ENCODE assay signal across 7 cellular contexts in genomic region chr10:75403144-75404022, GRCh38.
DNase-seq lines count a peak whose midpoint lies in the region; ATAC-seq lines count a peak whose summit lies in the region.

No MANE protein-coding gene starts in this region.

- H3K4me3 ChIP-seq in iPS-11a (ENCODE audit: low read depth, low read length) (peak overlapping the region; percentile 35), skeletal muscle cell (ENCODE audit: low read depth, low read length) (peak overlapping the region; percentile 98)

- H3K9me3 Mint-ChIP-seq in activated naive CD8-positive, alpha-beta T cell treated with anti-CD3 and anti-CD28 coated beads, Interleukin-2, amount 50 U/mL, for 24 hours: no peaks in the 10 kb centered on the region

- no peak overlapping the region for H3K27ac Mint-ChIP-seq in activated naive CD8-positive, alpha-beta T cell treated with anti-CD3 and anti-CD28 coated beads, Interleukin-2, amount 50 U/mL, for 24 hours

- ATAC-seq in activated naive CD8-positive, alpha-beta T cell treated with anti-CD3 and anti-CD28 coated beads, Interleukin-2, amount 50 U/mL, for 24 hours: no peak
- no peak for ATAC-seq in HG03354 (IDR thresholded peaks at IDR 0.05; ENCODE audit: poor library complexity, severe bottlenecking, unreplicated experiment)

- peak; percentile 38 for DNase-seq in EH (ENCODE audit: low read depth)
- peak; percentile 25 for DNase-seq in LoVo (ENCODE audit: low spot score)
- DNase-seq in activated naive CD8-positive, alpha-beta T cell treated with anti-CD3 and anti-CD28 coated beads, Interleukin-2, amount 50 U/mL, for 24 hours: no peak
- DNase-seq in skeletal muscle cell (ENCODE audit: low read depth): no peak
- no peak for DNase-seq in islet precursor cell

- no peaks in the 10 kb centered on the region for H3K36me3 Mint-ChIP-seq in activated naive CD8-positive, alpha-beta T cell treated with anti-CD3 and anti-CD28 coated beads, Interleukin-2, amount 50 U/mL, for 24 hours (ENCODE audit: low read depth)

- peaks cover 32% of the 10 kb centered on the region for H3K4me1 Mint-ChIP-seq in activated naive CD8-positive, alpha-beta T cell treated with anti-CD3 and anti-CD28 coated beads, Interleukin-2, amount 50 U/mL, for 24 hours

- H3K27me3 Mint-ChIP-seq in activated naive CD8-positive, alpha-beta T cell treated with anti-CD3 and anti-CD28 coated beads, Interleukin-2, amount 50 U/mL, for 24 hours: peaks cover 67% of the 10 kb centered on the region

- H3K4me3 Mint-ChIP-seq in activated naive CD8-positive, alpha-beta T cell treated with anti-CD3 and anti-CD28 coated beads, Interleukin-2, amount 50 U/mL, for 24 hours: peak overlapping the region; percentile 78

Comparison
In these comparisons a context has a peak if more than half of its experiments do, and no peak if none do; other contexts are left out.
1. DNase-seq: peak in EH (single experiment) and LoVo (single experiment); none in activated naive CD8-positive, alpha-beta T cell treated with anti-CD3 and anti-CD28 coated beads, Interleukin-2, amount 50 U/mL, for 24 hours (single experiment), skeletal muscle cell (single experiment) and islet precursor cell (single experiment).